ENCODE assay signal across 33 cellular contexts in genomic region chr5:132539716-132540115, GRCh38. TPM values are rescaled to one million over a fixed set of nuclear protein-coding genes. Genes with fewer than 3 reads are reported as not detected.
"Had no signal": no experiment of that assay in that cellular context is flagged by ENCODE, and none has a peak within 500 bp of the region (broad histone marks: within the 10 kb centered on the region; RNA-seq: fewer than 3 reads in every experiment).

No MANE protein-coding gene starts in this region.

- DNase-seq: activated CD4-positive, alpha-beta memory T cell treated with anti-CD3 and anti-CD28 coated beads for 36 hours; activated CD4-positive, alpha-beta T cell treated with anti-CD3 and anti-CD28 coated beads for 36 hours; activated CD4-positive, alpha-beta T cell treated with anti-CD3 and anti-CD28 coated beads, Interleukin-2, amount 10 ng/mL, durations not matched to agents 24 days and 14 days; activated CD4-positive, CD25-positive, alpha-beta regulatory T cell; activated CD4-positive, CD25-positive, alpha-beta regulatory T cell treated with anti-CD3 and anti-CD28 coated beads, Interleukin-2, amount 50 U/mL, for 72 hours; activated CD8-positive, alpha-beta memory T cell treated with anti-CD3 and anti-CD28 coated beads, Interleukin-2, amount 10 ng/mL, durations not matched to agents 7 days and 5 days; activated CD8-positive, alpha-beta memory T cell treated with anti-CD3 and anti-CD28 coated beads, Interleukin-2, amount 50 U/mL, for 4 hours; activated CD8-positive, alpha-beta T cell treated with anti-CD3 and anti-CD28 coated beads, Interleukin-2, amount 10 ng/mL, durations not matched to agents 7 days and 5 days; activated effector memory CD4-positive, alpha-beta T cell treated with anti-CD3 and anti-CD28 coated beads, Interleukin-2, amount 50 U/mL, for 16 hours; activated naive CD4-positive, alpha-beta T cell treated with anti-CD3 and anti-CD28 coated beads for 36 hours; activated naive CD8-positive, alpha-beta T cell treated with anti-CD3 and anti-CD28 coated beads for 36 hours; activated naive CD8-positive, alpha-beta T cell treated with anti-CD3 and anti-CD28 coated beads, Interleukin-2, amount 50 U/mL, for 24 hours; activated T-cell treated with anti-CD3 and anti-CD28 coated beads, Interleukin-2, amount 50 U/mL, for 1 hour; activated T-cell treated with anti-CD3 and anti-CD28 coated beads, Interleukin-2, amount 50 U/mL, for 48 hours; adrenal gland; amygdala; aorta; body of pancreas; caudate nucleus; cerebellar nuclear complex; colonic mucosa; effector CD8-positive, alpha-beta T cell; foreskin melanocyte; T-helper 2 cell had no signal

- H3K27ac ChIP-seq: adrenal gland, body of pancreas, colonic mucosa, epithelial cell of prostate, gastroesophageal sphincter had no signal

- H3K4me1 Mint-ChIP-seq: activated naive CD4-positive, alpha-beta T cell treated with anti-CD3 and anti-CD28 coated beads, Interleukin-2, amount 50 U/mL, for 24 hours had no signal

- H3K27me3 ChIP-seq: adrenal gland, body of pancreas, colonic mucosa, gastroesophageal sphincter had no signal

- H3K9me3 ChIP-seq: adrenal gland, body of pancreas, colonic mucosa, gastroesophageal sphincter had no signal

- H3K9me3 Mint-ChIP-seq: activated CD4-positive, alpha-beta memory T cell treated with anti-CD3 and anti-CD28 coated beads for 36 hours; activated naive CD4-positive, alpha-beta T cell treated with anti-CD3 and anti-CD28 coated beads for 36 hours; activated naive CD4-positive, alpha-beta T cell treated with anti-CD3 and anti-CD28 coated beads, Interleukin-2, amount 50 U/mL, for 24 hours; activated naive CD8-positive, alpha-beta T cell treated with anti-CD3 and anti-CD28 coated beads for 36 hours; activated naive CD8-positive, alpha-beta T cell treated with anti-CD3 and anti-CD28 coated beads, Interleukin-2, amount 50 U/mL, for 24 hours; activated T-helper 1 cell treated with anti-CD3 and anti-CD28 coated beads, Interleukin-12 subunit alpha, Interleukin-12 subunit beta, Interleukin-2, Interleukin-4 antibody, amounts not matched to agents 30 ng/mL and 10 ng/mL and 1 ng/mL, durations not matched to agents 14 hours and 24 hours and 36 hours; activated T-helper 2 cell treated with anti-CD3 and anti-CD28 coated beads, Interferon-gamma antibody, Interleukin-2, Interleukin-4, amounts not matched to agents 10 μg/mL and 5 μg/mL and 100 μg/mL, durations not matched to agents 14 hours and 24 hours and 36 hours had no signal

- H3K27ac Mint-ChIP-seq: activated CD4-positive, alpha-beta memory T cell treated with anti-CD3 and anti-CD28 coated beads for 36 hours; activated CD4-positive, alpha-beta T cell treated with anti-CD3 and anti-CD28 coated beads for 36 hours; activated CD4-positive, alpha-beta T cell treated with anti-CD3 and anti-CD28 coated beads, Interleukin-2, amount 10 ng/mL, durations not matched to agents 24 days and 14 days; activated CD8-positive, alpha-beta memory T cell treated with anti-CD3 and anti-CD28 coated beads, Interleukin-2, amount 10 ng/mL, durations not matched to agents 7 days and 5 days; activated CD8-positive, alpha-beta T cell treated with anti-CD3 and anti-CD28 coated beads, Interleukin-2, amount 10 ng/mL, durations not matched to agents 7 days and 5 days; activated naive CD4-positive, alpha-beta T cell treated with anti-CD3 and anti-CD28 coated beads for 36 hours; activated naive CD4-positive, alpha-beta T cell treated with anti-CD3 and anti-CD28 coated beads, Interleukin-2, amount 50 U/mL, for 24 hours; activated naive CD8-positive, alpha-beta T cell treated with anti-CD3 and anti-CD28 coated beads for 36 hours; activated naive CD8-positive, alpha-beta T cell treated with anti-CD3 and anti-CD28 coated beads, Interleukin-2, amount 50 U/mL, for 24 hours; activated T-helper 1 cell treated with anti-CD3 and anti-CD28 coated beads, Interleukin-12 subunit alpha, Interleukin-12 subunit beta, Interleukin-2, Interleukin-4 antibody, amounts not matched to agents 30 ng/mL and 10 ng/mL and 1 ng/mL, durations not matched to agents 14 hours and 24 hours and 36 hours; activated T-helper 2 cell treated with anti-CD3 and anti-CD28 coated beads, Interferon-gamma antibody, Interleukin-2, Interleukin-4, amounts not matched to agents 10 μg/mL and 5 μg/mL and 100 μg/mL, durations not matched to agents 14 hours and 24 hours and 36 hours had no signal

- H3K4me3 Mint-ChIP-seq: activated CD4-positive, alpha-beta memory T cell treated with anti-CD3 and anti-CD28 coated beads for 36 hours; activated CD4-positive, alpha-beta T cell treated with anti-CD3 and anti-CD28 coated beads for 36 hours; activated CD4-positive, alpha-beta T cell treated with anti-CD3 and anti-CD28 coated beads, Interleukin-2, amount 10 ng/mL, durations not matched to agents 24 days and 14 days; activated CD8-positive, alpha-beta memory T cell treated with anti-CD3 and anti-CD28 coated beads, Interleukin-2, amount 10 ng/mL, durations not matched to agents 7 days and 5 days; activated CD8-positive, alpha-beta T cell treated with anti-CD3 and anti-CD28 coated beads, Interleukin-2, amount 10 ng/mL, durations not matched to agents 7 days and 5 days; activated naive CD4-positive, alpha-beta T cell treated with anti-CD3 and anti-CD28 coated beads for 36 hours; activated naive CD4-positive, alpha-beta T cell treated with anti-CD3 and anti-CD28 coated beads, Interleukin-2, amount 50 U/mL, for 24 hours; activated naive CD8-positive, alpha-beta T cell treated with anti-CD3 and anti-CD28 coated beads for 36 hours; activated naive CD8-positive, alpha-beta T cell treated with anti-CD3 and anti-CD28 coated beads, Interleukin-2, amount 50 U/mL, for 24 hours; activated T-helper 1 cell treated with anti-CD3 and anti-CD28 coated beads, Interleukin-12 subunit alpha, Interleukin-12 subunit beta, Interleukin-2, Interleukin-4 antibody, amounts not matched to agents 30 ng/mL and 10 ng/mL and 1 ng/mL, durations not matched to agents 14 hours and 24 hours and 36 hours had no signal

- H3K4me3 ChIP-seq: adrenal gland, body of pancreas, colonic mucosa, gastroesophageal sphincter had no signal

- H3K4me1 ChIP-seq: adrenal gland, body of pancreas, colonic mucosa, gastroesophageal sphincter had no signal

- ATAC-seq: activated CD4-positive, alpha-beta T cell treated with anti-CD3 and anti-CD28 coated beads for 36 hours; activated CD8-positive, alpha-beta memory T cell treated with anti-CD3 and anti-CD28 coated beads, Interleukin-2, amount 10 ng/mL, durations not matched to agents 7 days and 5 days; activated CD8-positive, alpha-beta T cell treated with anti-CD3 and anti-CD28 coated beads, Interleukin-2, amount 10 ng/mL, durations not matched to agents 7 days and 5 days; activated naive CD8-positive, alpha-beta T cell treated with anti-CD3 and anti-CD28 coated beads, Interleukin-2, amount 50 U/mL, for 24 hours; body of pancreas; gastroesophageal sphincter had no signal

- H3K36me3 ChIP-seq: adrenal gland, colonic mucosa, gastroesophageal sphincter had no signal

- H3K36me3 Mint-ChIP-seq: activated CD4-positive, alpha-beta memory T cell treated with anti-CD3 and anti-CD28 coated beads for 36 hours; activated CD8-positive, alpha-beta memory T cell treated with anti-CD3 and anti-CD28 coated beads, Interleukin-2, amount 10 ng/mL, durations not matched to agents 7 days and 5 days; activated naive CD4-positive, alpha-beta T cell treated with anti-CD3 and anti-CD28 coated beads, Interleukin-2, amount 50 U/mL, for 24 hours; activated naive CD8-positive, alpha-beta T cell treated with anti-CD3 and anti-CD28 coated beads for 36 hours had no signal

RNA-seq across cellular contexts. Expression of gene IL5, which starts 3.6 kb away (rescaled TPM):
- total RNA-seq: activated naive CD4-positive, alpha-beta T cell treated with anti-CD3 and anti-CD28 coated beads for 36 hours; activated naive CD8-positive, alpha-beta T cell treated with anti-CD3 and anti-CD28 coated beads for 36 hours; adrenal gland; aorta; body of pancreas; colonic mucosa; dermis microvascular lymphatic vessel endothelial cell; endothelial cell of umbilical vein; fibroblast of villous mesenchyme; gastroesophageal sphincter; glomerular endothelial cell had no signal
